Comparison of ENCODE assay signal across 1 cellular context in genomic region chr1:160206421-160207117, GRCh38.
A peak's percentile ranks its signal among the peaks of the same experiment; 100 is the strongest.
TF ChIP-seq lines count a peak whose summit lies in the region.

No MANE protein-coding gene starts in this region.

TF ChIP-seq in GM12878, 131 proteins besides CTCF, POLR2A, EP300 and RAD21 (continued from another document):
- 0 out of 2 replicates have a peak, but pooled peaks have one; percentile 28 for TF ChIP-seq RELB (IDR thresholded peaks at IDR 0.05; ENCODE audit: low read depth)
- peak; percentile 52; the same call in 1 of the 2 replicates for TF ChIP-seq RUNX3 (IDR thresholded peaks at IDR 0.05; ENCODE audit: low read length)
- TF ChIP-seq BCL11A (IDR thresholded peaks at IDR 0.05; ENCODE audit: low read depth, low read length): no peak
- no peak for TF ChIP-seq YY1 (IDR thresholded peaks at IDR 0.05; ENCODE audit: low read depth, low read length)
- TF ChIP-seq SUPT20H (IDR thresholded peaks at IDR 0.05; ENCODE audit: borderline replicate concordance, control insufficient read depth, low read depth, low read length): no peak
- TF ChIP-seq BCL3 (IDR thresholded peaks at IDR 0.05; ENCODE audit: borderline replicate concordance, insufficient read depth, low read depth, low read length, poor library complexity, severe bottlenecking): no peak
- no peak for TF ChIP-seq EGR1 (IDR thresholded peaks at IDR 0.05; ENCODE audit: borderline replicate concordance in 1 of 2, low read depth in 2 of 2, low read length in 2 of 2)
- no peak for TF ChIP-seq ZBED1 (IDR thresholded peaks at IDR 0.05; ENCODE audit: borderline replicate concordance)
- no peak for TF ChIP-seq ZNF274 (IDR thresholded peaks at IDR 0.05; ENCODE audit: insufficient read depth, insufficient read length)
- TF ChIP-seq IKZF1 (conservative IDR thresholded peaks at IDR 0.05): peak; percentile 79
- no peak for TF ChIP-seq DPF2 (IDR thresholded peaks at IDR 0.05)
- TF ChIP-seq NBN (IDR thresholded peaks at IDR 0.05): peak; percentile 48; the same call in 1 of the 2 replicates
